Comparison of ENCODE assay signal across 27 cellular contexts in genomic region chr2:3205845-3206244, GRCh38.
"Had no signal": no experiment of that assay in that cellular context is flagged by ENCODE, and none has a peak within 500 bp of the region (broad histone marks: within the 10 kb centered on the region; RNA-seq: fewer than 3 reads in every experiment).

No MANE protein-coding gene starts in this region.

- FAIRE-seq: astrocyte had no signal

- H3K4me2 ChIP-seq: SK-N-SH had no signal

- H3K27me3 Mint-ChIP-seq: activated CD8-positive, alpha-beta memory T cell treated with anti-CD3 and anti-CD28 coated beads, Interleukin-2, amount 10 ng/mL, durations not matched to agents 7 days and 5 days had no signal

- H3K27me3 ChIP-seq: MG63, SJCRH30 had no signal

- H3K36me3 Mint-ChIP-seq: activated CD8-positive, alpha-beta memory T cell treated with anti-CD3 and anti-CD28 coated beads, Interleukin-2, amount 10 ng/mL, durations not matched to agents 7 days and 5 days had no signal

- H3K4me1 Mint-ChIP-seq: activated CD8-positive, alpha-beta memory T cell treated with anti-CD3 and anti-CD28 coated beads, Interleukin-2, amount 10 ng/mL, durations not matched to agents 7 days and 5 days had no signal

- H3K9ac ChIP-seq: SK-N-SH had no signal

- H3K27ac ChIP-seq: RWPE1, SJCRH30, VCaP had no signal

- H3K27ac Mint-ChIP-seq: activated CD8-positive, alpha-beta memory T cell treated with anti-CD3 and anti-CD28 coated beads, Interleukin-2, amount 10 ng/mL, durations not matched to agents 7 days and 5 days had no signal

- H3K36me3 ChIP-seq: MG63, SJCRH30 had no signal

- DNase-seq: activated CD4-positive, alpha-beta T cell treated with anti-CD3 and anti-CD28 coated beads for 4 hours; activated CD8-positive, alpha-beta memory T cell treated with anti-CD3 and anti-CD28 coated beads, Interleukin-2, amount 10 ng/mL, durations not matched to agents 7 days and 5 days; activated naive CD4-positive, alpha-beta T cell treated with Interleukin-2 at 50 U/mL for 16 hours; activated T-cell treated with anti-CD3 and anti-CD28 coated beads, Interleukin-2, amount 50 U/mL, for 48 hours; amygdala; MG63; MV-4-11; NCI-H1092 treated with DMSO at 0.1 percent for 48 hours; NCI-H1417 treated with DMSO at 0.1 percent for 48 hours; NCI-H1694; NCI-H2029; NCI-H2107; NCI-H2171 treated with DMSO at 0.1 percent for 48 hours; NCI-H226; NCI-H69; NK-92 treated with Interleukin-12 subunit alpha and Interleukin-12 subunit beta, amount 100 ng/mL, for 24 hours; OCI-M1; Right ventricle myocardium superior; SJCRH30; SK-N-SH; T-helper 1 cell had no signal

- H3K4me3 Mint-ChIP-seq: activated CD8-positive, alpha-beta memory T cell treated with anti-CD3 and anti-CD28 coated beads, Interleukin-2, amount 10 ng/mL, durations not matched to agents 7 days and 5 days; brain had no signal

- H3K9me3 ChIP-seq: MG63, SJCRH30, SK-N-SH had no signal

- H3K4me3 ChIP-seq: MG63, SJCRH30 had no signal

- ATAC-seq: activated CD4-positive, CD25-positive, alpha-beta regulatory T cell treated with anti-CD3 and anti-CD28 coated beads, Interleukin-2, amount 50 U/mL, for 24 hours; activated CD8-positive, alpha-beta memory T cell treated with anti-CD3 and anti-CD28 coated beads, Interleukin-2, amount 10 ng/mL, durations not matched to agents 7 days and 5 days; Panc1 had no signal
